Comparison of ENCODE assay signal across 12 cellular contexts in the genomic region with DNA sequence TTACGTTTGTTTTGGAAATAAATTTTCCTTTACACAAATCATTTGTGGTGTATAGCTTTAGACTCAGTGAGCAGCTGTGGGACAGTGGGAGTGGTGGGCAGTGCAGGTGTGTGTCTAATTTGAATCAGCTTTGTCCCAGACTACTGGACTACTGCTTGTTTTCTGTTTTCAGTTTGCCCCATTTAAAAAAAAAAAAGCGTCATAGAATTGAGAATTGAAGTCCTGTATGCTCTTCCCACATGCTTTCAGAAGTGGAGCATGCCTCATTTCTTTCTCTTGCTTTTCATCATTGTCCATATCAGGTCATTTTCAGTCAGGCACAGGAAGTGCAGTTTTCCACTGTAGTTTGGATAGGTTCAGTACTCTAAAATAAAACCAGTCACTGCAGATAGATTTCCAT.
A peak's percentile ranks its signal among the peaks of the same experiment; 100 is the strongest.
DNase-seq lines count a peak whose midpoint lies in the region; ATAC-seq and TF ChIP-seq lines count a peak whose summit lies in the region.
"Had no signal": no experiment of that assay in that cellular context is flagged by ENCODE, and none has a peak within 500 bp of the region (broad histone marks: within the 10 kb centered on the region; RNA-seq: fewer than 3 reads in every experiment).

No MANE protein-coding gene starts in this region.

- no peak overlapping the region for H3K27ac Mint-ChIP-seq in stimulated activated naive CD8-positive, alpha-beta T cell treated with anti-CD3 and anti-CD28 coated beads, Interleukin-15, amount 100 ng/mL, for 72 hours

- no peak overlapping the region for H3K4me3 Mint-ChIP-seq in activated T-cell treated with anti-CD3 and anti-CD28 coated beads, Interleukin-2, amount 50 U/mL, for 4 hours
- H3K4me3 Mint-ChIP-seq in stimulated activated naive CD8-positive, alpha-beta T cell treated with anti-CD3 and anti-CD28 coated beads, Interleukin-15, amount 100 ng/mL, for 72 hours = no peak overlapping the region
- H3K4me3 Mint-ChIP-seq: immature natural killer cell had no signal

- in situ Hi-C loops in HAP-1 (cut with MboI; ENCODE audit: low sequenced_read_pairs) (no loop called here), brain microvascular endothelial cell (cut with HindIII; ENCODE audit: low pct_ligation_motif_present, low sequenced_read_pairs) (no loop called here)

- H3K27ac ChIP-seq in upper lobe of right lung (no peak overlapping the region), brain microvascular endothelial cell (no peak overlapping the region)
- H3K27ac ChIP-seq: sigmoid colon had no signal

- H3K4me3 ChIP-seq in upper lobe of right lung (no peak overlapping the region), HAP-1 (no peak overlapping the region), brain microvascular endothelial cell (ENCODE audit: low read depth, low read length) (no peak overlapping the region)
- H3K4me3 ChIP-seq: sigmoid colon had no signal

- H3K4me1 ChIP-seq in upper lobe of right lung (peaks cover 25% of the 10 kb centered on the region), HAP-1 (peaks cover 4% of the 10 kb centered on the region; the same call in 1 of the 2 replicates)

- intact Hi-C loops in upper lobe of right lung (cut with DNase I) = no loop called here

- peaks cover 82% of the 10 kb centered on the region for H3K36me3 ChIP-seq in upper lobe of right lung
- peaks cover 45% of the 10 kb centered on the region for H3K36me3 ChIP-seq in HAP-1 (replicated peaks)
- H3K36me3 ChIP-seq in brain microvascular endothelial cell (replicated peaks) = peaks cover 35% of the 10 kb centered on the region

- H3K36me3 Mint-ChIP-seq in activated T-cell treated with anti-CD3 and anti-CD28 coated beads, Interleukin-2, amount 50 U/mL, for 4 hours (ENCODE audit: insufficient read depth) = peaks cover 40% of the 10 kb centered on the region

- no peaks in the 10 kb centered on the region for H3K9me3 ChIP-seq in upper lobe of right lung
- H3K9me3 ChIP-seq in HAP-1 = no peaks in the 10 kb centered on the region
- H3K9me3 ChIP-seq: sigmoid colon had no signal

- peaks cover 47% of the 10 kb centered on the region for H3K4me1 Mint-ChIP-seq in activated T-cell treated with anti-CD3 and anti-CD28 coated beads, Interleukin-2, amount 50 U/mL, for 4 hours (ENCODE audit: low read depth)
- H3K4me1 Mint-ChIP-seq in stimulated activated naive CD8-positive, alpha-beta T cell treated with anti-CD3 and anti-CD28 coated beads, Interleukin-15, amount 100 ng/mL, for 72 hours = peaks cover 70% of the 10 kb centered on the region

- DNase-seq in activated T-cell treated with anti-CD3 and anti-CD28 coated beads, Interleukin-2, amount 50 U/mL, for 4 hours = no peak
- DNase-seq in activated T-cell treated with anti-CD3 and anti-CD28 coated beads for 4 hours (no peak), upper lobe of right lung (no peak), HAP-1 (ENCODE audit: low spot score in 2 of 2) (no peak), brain microvascular endothelial cell (no peak)
- no peak for DNase-seq in stimulated activated naive CD8-positive, alpha-beta T cell treated with anti-CD3 and anti-CD28 coated beads, Interleukin-15, amount 100 ng/mL, for 72 hours
- DNase-seq: activated gamma-delta T cell treated with Interleukin-2 at 50 U/mL for 16 hours, immature natural killer cell, NCI-H1436 treated with DMSO at 0.1 percent for 48 hours, sigmoid colon had no signal

- no peaks in the 10 kb centered on the region for H3K27me3 Mint-ChIP-seq in activated T-cell treated with anti-CD3 and anti-CD28 coated beads, Interleukin-2, amount 50 U/mL, for 4 hours (ENCODE audit: low read depth)
- no peaks in the 10 kb centered on the region for H3K27me3 Mint-ChIP-seq in stimulated activated naive CD8-positive, alpha-beta T cell treated with anti-CD3 and anti-CD28 coated beads, Interleukin-15, amount 100 ng/mL, for 72 hours

- TF ChIP-seq CTCF in upper lobe of right lung (IDR thresholded peaks at IDR 0.05) (no peak), brain microvascular endothelial cell (IDR thresholded peaks at IDR 0.05; ENCODE audit: low read depth, low read length, missing control alignments) (no peak)

- peak; percentile 23 to 52 for ATAC-seq in activated T-cell treated with anti-CD3 and anti-CD28 coated beads, Interleukin-2, amount 50 U/mL, for 4 hours
- ATAC-seq in GM21723 (IDR thresholded peaks at IDR 0.05; ENCODE audit: unreplicated experiment) (peak; percentile 71), HG03378 (IDR thresholded peaks at IDR 0.05; ENCODE audit: unreplicated experiment) (peak; percentile 65), upper lobe of right lung (no peak)
- peak; percentile 80 for ATAC-seq in stimulated activated naive CD8-positive, alpha-beta T cell treated with anti-CD3 and anti-CD28 coated beads, Interleukin-15, amount 100 ng/mL, for 72 hours

- H3K9me3 Mint-ChIP-seq in activated T-cell treated with anti-CD3 and anti-CD28 coated beads, Interleukin-2, amount 50 U/mL, for 4 hours = no peaks in the 10 kb centered on the region
- H3K9me3 Mint-ChIP-seq in stimulated activated naive CD8-positive, alpha-beta T cell treated with anti-CD3 and anti-CD28 coated beads, Interleukin-15, amount 100 ng/mL, for 72 hours = no peaks in the 10 kb centered on the region
- H3K9me3 Mint-ChIP-seq: immature natural killer cell had no signal

- H3K27me3 ChIP-seq in upper lobe of right lung (no peaks in the 10 kb centered on the region), HAP-1 (ENCODE audit: low read depth) (no peaks in the 10 kb centered on the region), brain microvascular endothelial cell (replicated peaks) (no peaks in the 10 kb centered on the region)
- H3K27me3 ChIP-seq: sigmoid colon had no signal
